ENCODE assay signal across 20 cellular contexts in genomic region chr4:84958434-84958833, GRCh38. TPM values are rescaled to one million over a fixed set of nuclear protein-coding genes. Genes with fewer than 3 reads are reported as not detected.
DNase-seq lines count a peak whose midpoint lies in the region; ATAC-seq, FAIRE-seq and TF ChIP-seq lines count a peak whose summit lies in the region.
"Had no signal": no experiment of that assay in that cellular context is flagged by ENCODE, and none has a peak within 500 bp of the region (broad histone marks: within the 10 kb centered on the region; RNA-seq: fewer than 3 reads in every experiment).

No MANE protein-coding gene starts in this region.

- H3K27ac Mint-ChIP-seq in CD14-positive monocyte = peak overlapping the region in 4 of 7 donors; percentile 3 to 26 (median 12)
- H3K27ac Mint-ChIP-seq in WTC11 = no peak overlapping the region
- H3K27ac Mint-ChIP-seq: CD8-positive, alpha-beta T cell had no signal

- H3K27me3 Mint-ChIP-seq in CD14-positive monocyte (ENCODE audit: low read depth in 3 of 3) (no peaks in the 10 kb centered on the region), WTC11 (ENCODE audit: low read depth) (no peaks in the 10 kb centered on the region)

- CTCF ChIA-PET in WTC11 (lab: Charles Lee) = interaction anchor here (0.9 kb wide), 1 partner anchor 475 kb away, joined by 3 read pairs; no protein-coding TSS in a partner anchor

- peaks cover 43% of the 10 kb centered on the region for H3K4me1 Mint-ChIP-seq in CD14-positive monocyte
- peaks cover 54% of the 10 kb centered on the region for H3K4me1 Mint-ChIP-seq in WTC11

- H3K9me3 Mint-ChIP-seq in CD14-positive monocyte = peaks cover 0 to 3% (median 0%) of the 10 kb centered on the region in 7 donors
- H3K9me3 Mint-ChIP-seq in WTC11 = no peaks in the 10 kb centered on the region

- no peaks in the 10 kb centered on the region for H4K20me1 ChIP-seq in keratinocyte (ENCODE audit: control insufficient read depth, extremely low read depth, insufficient read depth, low read length)

- H3K9ac ChIP-seq in keratinocyte (ENCODE audit: control insufficient read depth, extremely low read depth, insufficient read depth, low read length) = no peak overlapping the region
- H3K9ac ChIP-seq: BLaER1 had no signal

- H3K4me3 Mint-ChIP-seq in CD14-positive monocyte (no peak overlapping the region), WTC11 (no peak overlapping the region)
- H3K4me3 Mint-ChIP-seq: CD8-positive, alpha-beta T cell had no signal

- H3K4me1 ChIP-seq in keratinocyte (ENCODE audit: control insufficient read depth, extremely low read depth, insufficient read depth, low read length) (no peaks in the 10 kb centered on the region), pancreas (peaks cover 18 to 52% (median 34%) of the 10 kb centered on the region in 3 donors)
- H3K4me1 ChIP-seq: BLaER1 had no signal

- peaks cover 0 to 17% of the 10 kb centered on the region in 2 donors for H3K36me3 Mint-ChIP-seq in CD14-positive monocyte
- H3K36me3 Mint-ChIP-seq in WTC11 = no peaks in the 10 kb centered on the region; the same call in 1 of the 2 replicates
- H3K36me3 Mint-ChIP-seq: CD8-positive, alpha-beta T cell had no signal

- intact Hi-C loops in CD14-positive monocyte (cut with micrococcal nuclease) (no loop called here), pancreas (cut with DNase I) (no loop called here)

- H3K4me3 ChIP-seq in keratinocyte (ENCODE audit: control insufficient read depth in 2 of 3, extremely low read depth in 1 of 3, insufficient read depth in 2 of 3, low read depth in 1 of 3, low read length in 3 of 3) = no peak overlapping the region
- no peak overlapping the region for H3K4me3 ChIP-seq in pancreas
- no peak overlapping the region for H3K4me3 ChIP-seq in foreskin fibroblast (ENCODE audit: low read depth in 1 of 2, low read length in 2 of 2)
- H3K4me3 ChIP-seq: BLaER1, GM12878, SJCRH30 had no signal

- H3K27me3 ChIP-seq in keratinocyte (ENCODE audit: control insufficient read depth, extremely low read depth, insufficient read depth, low read length) (no peaks in the 10 kb centered on the region), pancreas (no peaks in the 10 kb centered on the region)
- H3K27me3 ChIP-seq: BLaER1, SJCRH30 had no signal

- H3K9me3 ChIP-seq in keratinocyte (ENCODE audit: control insufficient read depth, low read depth, low read length) (no peaks in the 10 kb centered on the region), pancreas (no peaks in the 10 kb centered on the region)
- H3K9me3 ChIP-seq: BLaER1, SJCRH30 had no signal

- H3K4me2 ChIP-seq in keratinocyte (ENCODE audit: control insufficient read depth, extremely low read depth, insufficient read depth, low read depth, low read length) = no peak overlapping the region
- H3K4me2 ChIP-seq: BLaER1 had no signal

- peak; percentile 43 for ATAC-seq in WTC11
- peak in 3 of 4 donors; percentile 15 to 31 (median 23) for ATAC-seq in pancreas
- ATAC-seq: CD8-positive, alpha-beta T cell; GM12878; Panc1 had no signal

- H3K79me2 ChIP-seq in keratinocyte (ENCODE audit: control insufficient read depth, insufficient read depth, low read length) = peaks cover 93% of the 10 kb centered on the region

- DNase-seq in CD14-positive monocyte (ENCODE audit: low spot score) (no peak), WTC11 (ENCODE audit: low spot score) (no peak), keratinocyte (ENCODE audit: low read depth, low spot score) (no peak), pancreas (no peak), cerebellum (ENCODE audit: low spot score) (no peak), NCI-H526 treated with DMSO at 0.1 percent for 48 hours (lab: John Stamatoyannopoulos, UW) (no peak), foreskin fibroblast (no peak)
- DNase-seq: CD8-positive, alpha-beta T cell; DMS53; HCEC 1CT; KG1; NCI-H1105 treated with DMSO at 0.1 percent for 48 hours; NCI-H1694; NCI-H2081 treated with DMSO at 0.1 percent for 48 hours; NCI-H524 treated with DMSO at 0.1 percent for 48 hours; SJCRH30 had no signal

- dilution Hi-C loops in keratinocyte (cut with MboI; ENCODE audit: extremely low pct_ligation_motif_present, low sequenced_read_pairs) = no loop called here

- H3K27ac ChIP-seq in keratinocyte (ENCODE audit: control insufficient read depth, insufficient read depth, low read length) (no peak overlapping the region), pancreas (no peak overlapping the region)
- H3K27ac ChIP-seq: BLaER1, SJCRH30 had no signal

- peaks cover 5% of the 10 kb centered on the region for H3K9me1 ChIP-seq in keratinocyte (ENCODE audit: control insufficient read depth, extremely low read depth, insufficient read depth, low read length)

- FAIRE-seq in keratinocyte (lab: Jason Lieb, UNC) (peak; percentile 79), pancreas (lab: Jason Lieb, UNC) (no peak)
- FAIRE-seq: GM12878, GM19239 had no signal

- TF ChIP-seq CTCF in CD14-positive monocyte (IDR thresholded peaks at IDR 0.05) (no peak), WTC11 (IDR thresholded peaks at IDR 0.05) (no peak), keratinocyte (optimal IDR thresholded peaks at IDR 0.05 in 1 of 3, IDR thresholded peaks at IDR 0.05 in 1 of 3, conservative IDR thresholded peaks at IDR 0.05 in 1 of 3; ENCODE audit: extremely low read depth in 1 of 3, insufficient read depth in 2 of 3, low read length in 3 of 3) (no peak), pancreas (IDR thresholded peaks at IDR 0.05) (no peak), foreskin fibroblast (IDR thresholded peaks at IDR 0.05; ENCODE audit: low read depth, low read length) (no peak)

- H2AFZ ChIP-seq in keratinocyte (ENCODE audit: control insufficient read depth, low read length) = no peak overlapping the region

- H3K36me3 ChIP-seq in keratinocyte (ENCODE audit: control insufficient read depth in 2 of 2, extremely low read depth in 1 of 2, insufficient read depth in 2 of 2, low read length in 2 of 2) (no peaks in the 10 kb centered on the region), pancreas (no peaks in the 10 kb centered on the region)
- H3K36me3 ChIP-seq: BLaER1 had no signal

- POLR2A ChIA-PET in WTC11 (lab: Charles Lee) = no interaction called here

TF ChIP-seq in WTC11, 78 proteins besides CTCF, POLR2A, EP300 and RAD21:
- TF ChIP-seq GRHL2 (CRISPR knock-in tag; IDR thresholded peaks at IDR 0.05; ENCODE audit: insufficient replicate concordance, severe bottlenecking) (no peak), JAZF1 (CRISPR knock-in tag; IDR thresholded peaks at IDR 0.05) (no peak), NFYB (CRISPR knock-in tag; conservative IDR thresholded peaks at IDR 0.05; ENCODE audit: low read depth) (no peak), ZNF138 (CRISPR knock-in tag; conservative IDR thresholded peaks at IDR 0.05) (no peak), ATF3 (CRISPR knock-in tag; conservative IDR thresholded peaks at IDR 0.05) (no peak), RORB (CRISPR knock-in tag; IDR thresholded peaks at IDR 0.05) (no peak), ZNF121 (CRISPR knock-in tag; IDR thresholded peaks at IDR 0.05) (no peak), NR1H2 (CRISPR knock-in tag; IDR thresholded peaks at IDR 0.05) (no peak), EMX1 (CRISPR knock-in tag; IDR thresholded peaks at IDR 0.05) (no peak), ZSCAN18 (CRISPR knock-in tag; IDR thresholded peaks at IDR 0.05) (no peak)
- TF ChIP-seq, protein P1, sequence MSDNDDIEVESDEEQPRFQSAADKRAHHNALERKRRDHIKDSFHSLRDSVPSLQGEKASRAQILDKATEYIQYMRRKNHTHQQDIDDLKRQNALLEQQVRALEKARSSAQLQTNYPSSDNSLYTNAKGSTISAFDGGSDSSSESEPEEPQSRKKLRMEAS (CRISPR knock-in tag; IDR thresholded peaks at IDR 0.05) = no peak

RNA-seq across cellular contexts. Expression of gene WDFY3, which starts 8.1 kb away (rescaled TPM):
- 1 to 10 TPM; 5.6 to 5.9 TPM for polyA plus RNA-seq in CD14-positive monocyte
- 62.0 to 77.2 TPM (median 71.4 TPM) in 3 replicates for total RNA-seq in WTC11 (2021)
- polyA plus RNA-seq in keratinocyte = 24.8 to 34.2 TPM (median 28.5 TPM) in 3 replicates
- polyA plus RNA-seq in keratinocyte (2011; ENCODE audit: low read depth) = 19.3 TPM
- 12.8 and 23.7 TPM in 2 replicates for polyA plus RNA-seq in keratinocyte (2011; cell fraction: cytosol; rRNA removed)
- 59.3 and 60.4 TPM in 2 replicates for polyA plus RNA-seq in keratinocyte (2011; cell fraction: nucleus; rRNA removed)
- 11.7 and 19.5 TPM in 2 replicates for polyA plus RNA-seq in keratinocyte (2012; ENCODE audit: low replicate concordance)
- polyA minus RNA-seq in keratinocyte = 80.5 to 178 TPM (median 160 TPM) in 3 replicates
- polyA minus RNA-seq in keratinocyte (2011; cell fraction: cytosol; rRNA and poly(A)+ RNA removed) = 23.2 TPM
- 239 and 361 TPM in 2 replicates for polyA minus RNA-seq in keratinocyte (2011; cell fraction: nucleus; rRNA and poly(A)+ RNA removed)
- 10 to 100 TPM; 25.3 to 53.0 (median 30.6) TPM for total RNA-seq in pancreas
- 1 to 10 TPM; 5.3 to 9.9 TPM for polyA plus RNA-seq in pancreas
- 254 TPM for total RNA-seq in cerebellum
- total RNA-seq: CD8-positive, alpha-beta T cell had no signal
